Comparison of ENCODE assay signal across 8 cellular contexts in the genomic region with DNA sequence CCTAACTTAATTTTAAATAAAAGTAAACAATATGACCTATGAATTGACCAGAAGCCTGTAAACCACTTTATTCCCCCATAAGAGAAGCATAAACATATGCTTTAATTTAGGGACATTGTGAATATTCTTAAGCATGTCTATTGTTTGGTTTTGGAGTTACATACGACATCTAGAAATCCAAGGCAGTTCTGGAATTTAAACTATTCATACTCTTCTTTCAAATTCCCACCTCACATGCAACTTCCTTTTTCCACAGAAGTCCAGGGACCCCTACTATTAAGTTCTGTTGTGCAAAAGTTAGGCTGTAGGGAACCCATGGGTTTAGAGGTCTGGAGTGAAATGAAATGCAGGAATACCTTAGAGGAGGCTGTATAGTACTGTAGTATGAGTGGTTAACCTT. TPM values are rescaled to one million over a fixed set of nuclear protein-coding genes. Genes with fewer than 3 reads are reported as not detected.
A peak's percentile ranks its signal among the peaks of the same experiment; 100 is the strongest.
DNase-seq lines count a peak whose midpoint lies in the region; FAIRE-seq and TF ChIP-seq lines count a peak whose summit lies in the region.
"Had no signal": no experiment of that assay in that cellular context is flagged by ENCODE, and none has a peak within 500 bp of the region (broad histone marks: within the 10 kb centered on the region; RNA-seq: fewer than 3 reads in every experiment).

No MANE protein-coding gene starts in this region.

- TF ChIP-seq CTCF in SU-DHL-6 (IDR thresholded peaks at IDR 0.05; ENCODE audit: insufficient read depth, low read length, poor library complexity, severe bottlenecking) (no peak), foreskin fibroblast (IDR thresholded peaks at IDR 0.05; ENCODE audit: low read depth, low read length) (no peak), suprapubic skin (IDR thresholded peaks at IDR 0.05) (no peak), sigmoid colon (IDR thresholded peaks at IDR 0.05) (no peak)

- 44% methylated on average over 1 of the region's 1 CpG for WGBS in suprapubic skin
- 78 to 79% methylated on average over 1 of the region's 1 CpG for WGBS in sigmoid colon, 2 donors

- intact Hi-C loops in sigmoid colon (cut with DNase I), result loop anchor here (10.0 kb wide), 1 partner anchor 84 kb away; no protein-coding TSS in a partner anchor

- H3K4me3 ChIP-seq in SU-DHL-6 (ENCODE audit: insufficient read depth, low read length, poor library complexity, severe bottlenecking) (peak overlapping the region; percentile 98), foreskin fibroblast (ENCODE audit: low read depth in 1 of 2, low read length in 2 of 2) (peak overlapping the region; percentile 36 to 68), suprapubic skin (peak overlapping the region; percentile 93), sigmoid colon (peak overlapping the region in 2 of 4 donors; percentile 55 to 86)

- H3K9ac ChIP-seq in SU-DHL-6 (ENCODE audit: low read length), result peak overlapping the region; percentile 90

- peaks cover 26% of the 10 kb centered on the region for H4K20me1 ChIP-seq in SU-DHL-6 (ENCODE audit: low read depth, low read length)

- H3K9me3 ChIP-seq in SU-DHL-6 (ENCODE audit: insufficient read depth, low read length) (peaks cover 6% of the 10 kb centered on the region; the same call in 1 of the 2 replicates), suprapubic skin (peaks cover 9% of the 10 kb centered on the region), sigmoid colon (no peaks in the 10 kb centered on the region)

- H3F3A ChIP-seq in SU-DHL-6 (ENCODE audit: insufficient read depth), result peaks cover 23% of the 10 kb centered on the region

- H3K36me3 ChIP-seq in SU-DHL-6 (ENCODE audit: low read length) (peaks cover 6% of the 10 kb centered on the region; the same call in 1 of the 2 replicates), suprapubic skin (no peaks in the 10 kb centered on the region), sigmoid colon (no peaks in the 10 kb centered on the region)

- no peaks in the 10 kb centered on the region for H3K9me2 ChIP-seq in SU-DHL-6 (replicated peaks; ENCODE audit: insufficient read depth, low read length)

- DNase-seq in H54 (ENCODE audit: insufficient read length, low spot score) (no peak), foreskin fibroblast (no peak), suprapubic skin (ENCODE audit: low spot score in 2 of 2) (no peak), sigmoid colon (no peak), NK-92 (lab: John Stamatoyannopoulos, UW; ENCODE audit: unreplicated experiment) (no peak), amygdala (lab: John Stamatoyannopoulos, UW) (no peak)
- DNase-seq: NCI-H2081 treated with DMSO at 0.1 percent for 48 hours had no signal

- H3K27me3 ChIP-seq in SU-DHL-6 (ENCODE audit: low read length), result no peaks in the 10 kb centered on the region
- H3K27me3 ChIP-seq in suprapubic skin, result no peaks in the 10 kb centered on the region
- H3K27me3 ChIP-seq in sigmoid colon, result no peaks in the 10 kb centered on the region

- peaks cover 47% of the 10 kb centered on the region for H3K4me1 ChIP-seq in suprapubic skin
- H3K4me1 ChIP-seq in sigmoid colon, result peaks cover 0 to 54% (median 41%) of the 10 kb centered on the region in 4 donors

- TF ChIP-seq POLR2A in H54 (IDR thresholded peaks at IDR 0.05; ENCODE audit: low read depth, low read length) (no peak), suprapubic skin (IDR thresholded peaks at IDR 0.05) (no peak), sigmoid colon (IDR thresholded peaks at IDR 0.05) (no peak)

- peak overlapping the region; percentile 95 for H3K4me2 ChIP-seq in SU-DHL-6 (ENCODE audit: low read depth, low read length, poor library complexity, severe bottlenecking)

- no peak overlapping the region for H2AFZ ChIP-seq in SU-DHL-6 (ENCODE audit: low read depth, low read length, severe bottlenecking)

- H3K27ac ChIP-seq in SU-DHL-6 (ENCODE audit: low read depth, low read length) (no peak overlapping the region), suprapubic skin (no peak overlapping the region), sigmoid colon (no peak overlapping the region)

- peak; percentile 55 for FAIRE-seq in H54 (lab: Jason Lieb, UNC)

- H3K79me2 ChIP-seq in SU-DHL-6 (ENCODE audit: insufficient read depth, low read length), result peaks cover 80% of the 10 kb centered on the region

- no peak for TF ChIP-seq EP300 in suprapubic skin (IDR thresholded peaks at IDR 0.05)
- TF ChIP-seq EP300 in sigmoid colon (IDR thresholded peaks at IDR 0.05), result no peak

RNA-seq across cellular contexts. Expression of a gene that starts 2.1 kb away (rescaled TPM):
- total RNA-seq in suprapubic skin (10 to 100 TPM; 40.5 to 76.0 (median 43.4) TPM), sigmoid colon (10 to 100 TPM; 29.1 to 44.3 (median 32.3) TPM)
- polyA plus RNA-seq in sigmoid colon, result 1 to 10 TPM; 3.0 to 6.3 (median 4.2) TPM
